In genomic region chr19:3368848-3369336, GRCh38 we compare ENCODE assay signal across 1 cellular context.
TF ChIP-seq lines count a peak whose summit lies in the region.

No MANE protein-coding gene starts in this region.

TF ChIP-seq in K562, 482 proteins besides CTCF, POLR2A, EP300 and RAD21 (continued from another document and continues in another):
- TF ChIP-seq TRIM25 (IDR thresholded peaks at IDR 0.05; ENCODE audit: borderline replicate concordance): peak; percentile 95
- TF ChIP-seq ZNF12 (CRISPR knock-in tag; IDR thresholded peaks at IDR 0.05): no peak
- TF ChIP-seq ZSCAN29 (IDR thresholded peaks at IDR 0.05): peak; percentile 40; the same call in 1 of the 2 replicates
- TF ChIP-seq SMARCE1 (IDR thresholded peaks at IDR 0.05): peak; percentile 72
- peak; percentile 58 for TF ChIP-seq NR2C1 (IDR thresholded peaks at IDR 0.05)
- no peak for TF ChIP-seq NR2C1 (tag; IDR thresholded peaks at IDR 0.05)
- peak; percentile 76 for TF ChIP-seq ARID2 (IDR thresholded peaks at IDR 0.05)
- no peak for TF ChIP-seq PCBP1 (IDR thresholded peaks at IDR 0.05; ENCODE audit: low read depth, low read length, poor library complexity, severe bottlenecking)
- no peak for TF ChIP-seq KDM2B (CRISPR knock-in tag; IDR thresholded peaks at IDR 0.05)
- TF ChIP-seq HBP1 (CRISPR knock-in tag; IDR thresholded peaks at IDR 0.05): peak; percentile 57; the same call in 1 of the 2 replicates
- TF ChIP-seq ZNF140 (CRISPR knock-in tag; IDR thresholded peaks at IDR 0.05): no peak
- no peak for TF ChIP-seq IRF9 (tag; IDR thresholded peaks at IDR 0.05)
- TF ChIP-seq BCOR (IDR thresholded peaks at IDR 0.05): peak; percentile 93
- no peak for TF ChIP-seq ILF3 (IDR thresholded peaks at IDR 0.05; ENCODE audit: borderline replicate concordance)
- TF ChIP-seq NFATC3 (IDR thresholded peaks at IDR 0.05): 0 out of 2 replicates have a peak, but pooled peaks have one; percentile 29
- peak; percentile 76 to 83 for TF ChIP-seq MLLT1 (IDR thresholded peaks at IDR 0.05)
- peak; percentile 62 for TF ChIP-seq ARID1B (IDR thresholded peaks at IDR 0.05)
- peak; percentile 46 for TF ChIP-seq ZNF512 (tag; IDR thresholded peaks at IDR 0.05)
- TF ChIP-seq MYBL2 (IDR thresholded peaks at IDR 0.05; ENCODE audit: low read depth): peak; percentile 47; the same call in 1 of the 2 replicates
- no peak for TF ChIP-seq MYBL2 (CRISPR knock-in tag; IDR thresholded peaks at IDR 0.05; ENCODE audit: borderline replicate concordance)
- TF ChIP-seq MNT (conservative IDR thresholded peaks at IDR 0.05): no peak
- peak; percentile 94 for TF ChIP-seq HLTF (IDR thresholded peaks at IDR 0.05)
- TF ChIP-seq TRIM24 (IDR thresholded peaks at IDR 0.05): peak in 1 of 2 experiments; percentile 41; a peak in 2 of 4 replicates
- TF ChIP-seq ZBTB40 (IDR thresholded peaks at IDR 0.05): peak; percentile 43; the same call in 1 of the 2 replicates
- no peak for TF ChIP-seq ZBTB40 (CRISPR knock-in tag; IDR thresholded peaks at IDR 0.05)
- no peak for TF ChIP-seq JUNB (CRISPR knock-in tag; conservative IDR thresholded peaks at IDR 0.05)
- peak; percentile 41; the same call in 1 of the 2 replicates for TF ChIP-seq OTX1 (CRISPR knock-in tag; IDR thresholded peaks at IDR 0.05)
- TF ChIP-seq MIER1 (IDR thresholded peaks at IDR 0.05; ENCODE audit: low read depth): peak; percentile 68; the same call in 1 of the 2 replicates
- no peak for TF ChIP-seq PTTG1 (tag; IDR thresholded peaks at IDR 0.05; ENCODE audit: low read depth)
- peak; percentile 54 for TF ChIP-seq ASH1L (IDR thresholded peaks at IDR 0.05; ENCODE audit: borderline replicate concordance, low read depth, partially characterized antibody)
- peak in 1 of 2 experiments; percentile 78; a peak in 1 of 4 replicates for TF ChIP-seq MCM7 (IDR thresholded peaks at IDR 0.05)
- peak; percentile 78; the same call in 1 of the 2 replicates for TF ChIP-seq ZBTB2 (IDR thresholded peaks at IDR 0.05)
- peak; percentile 72 to 84 for TF ChIP-seq KDM1A (IDR thresholded peaks at IDR 0.05)
- TF ChIP-seq SMARCA5 (IDR thresholded peaks at IDR 0.05): peak; percentile 69; the same call in 1 of the 2 replicates
- peak in 1 of 2 experiments; percentile 47; a peak in 1 of 4 replicates for TF ChIP-seq CSDE1 (IDR thresholded peaks at IDR 0.05)
- no peak for TF ChIP-seq NR2C2 (CRISPR knock-in tag; IDR thresholded peaks at IDR 0.05)
- TF ChIP-seq NR2C2 (tag; IDR thresholded peaks at IDR 0.05): no peak
- TF ChIP-seq FOXK2 (conservative IDR thresholded peaks at IDR 0.05 in 1 of 2, IDR thresholded peaks at IDR 0.05 in 1 of 2; ENCODE audit: low read depth in 2 of 2): peak in 1 of 2 experiments; percentile 47; a peak in 1 of 4 replicates
- no peak for TF ChIP-seq RAD51 (IDR thresholded peaks at IDR 0.05; ENCODE audit: borderline replicate concordance, low read depth)
- no peak for TF ChIP-seq NBN (IDR thresholded peaks at IDR 0.05; ENCODE audit: low read depth)
- peak in 1 of 2 experiments; percentile 82; a peak in 2 of 4 replicates for TF ChIP-seq HDAC1 (IDR thresholded peaks at IDR 0.05)
- TF ChIP-seq GTF2A2 (tag; IDR thresholded peaks at IDR 0.05): no peak
- TF ChIP-seq TAL1 (IDR thresholded peaks at IDR 0.05): peak; percentile 4; the same call in 1 of the 2 replicates
- peak; percentile 99 for TF ChIP-seq HDGF (IDR thresholded peaks at IDR 0.05)
- 0 out of 2 replicates have a peak, but pooled peaks have one; percentile 20 for TF ChIP-seq GABPB1 (CRISPR knock-in tag; IDR thresholded peaks at IDR 0.05)
